In genomic region chr22:31178859-31179258, GRCh38 we compare ENCODE assay signal across 2 cellular contexts.
TF ChIP-seq lines count a peak whose summit lies in the region.

No MANE protein-coding gene starts in this region.

TF ChIP-seq in A549, 52 proteins besides CTCF, POLR2A, EP300 and RAD21:
- TF ChIP-seq TFCP2L1 (CRISPR knock-in tag; IDR thresholded peaks at IDR 0.05) (no peak), MAZ (IDR thresholded peaks at IDR 0.05; ENCODE audit: borderline replicate concordance, low read depth, low read length) (no peak), RNF2 (IDR thresholded peaks at IDR 0.05; ENCODE audit: borderline replicate concordance, low read depth) (no peak), HEYL (CRISPR knock-in tag; IDR thresholded peaks at IDR 0.05) (no peak), RFX5 (IDR thresholded peaks at IDR 0.05) (no peak), SREBF2 (IDR thresholded peaks at IDR 0.05) (no peak), ATOH8 (CRISPR knock-in tag; IDR thresholded peaks at IDR 0.05; ENCODE audit: low read depth) (no peak), FOXS1 (CRISPR knock-in tag; IDR thresholded peaks at IDR 0.05) (no peak)

TF ChIP-seq in IMR-90, 13 proteins besides CTCF, POLR2A, EP300 and RAD21:
- TF ChIP-seq SMC3 (IDR thresholded peaks at IDR 0.05; ENCODE audit: low read depth, low read length) (no peak), CEBPB (IDR thresholded peaks at IDR 0.05; ENCODE audit: low read depth, low read length) (no peak), MAFK (IDR thresholded peaks at IDR 0.05; ENCODE audit: low read depth, low read length) (no peak), FOS (IDR thresholded peaks at IDR 0.05; ENCODE audit: low read depth, low read length) (no peak), MAZ (IDR thresholded peaks at IDR 0.05; ENCODE audit: borderline replicate concordance, low read depth, low read length) (no peak), BHLHE40 (IDR thresholded peaks at IDR 0.05; ENCODE audit: low read depth, low read length) (no peak)
